ENCODE assay signal across 24 cellular contexts in genomic region chr2:40248294-40248693, GRCh38.
A peak's percentile ranks its signal among the peaks of the same experiment; 100 is the strongest.
DNase-seq lines count a peak whose midpoint lies in the region; ATAC-seq, FAIRE-seq and TF ChIP-seq lines count a peak whose summit lies in the region.
"Had no signal": no experiment of that assay in that cellular context is flagged by ENCODE, and none has a peak within 500 bp of the region (broad histone marks: within the 10 kb centered on the region; RNA-seq: fewer than 3 reads in every experiment).

No MANE protein-coding gene starts in this region.

- no peak for TF ChIP-seq POLR2A in HepG2 (IDR thresholded peaks at IDR 0.05; ENCODE audit: insufficient read depth in 1 of 2, low read depth in 2 of 2, low read length in 2 of 2)
- TF ChIP-seq POLR2A in right lobe of liver (IDR thresholded peaks at IDR 0.05), result no peak

- no TSS peak for BruUV-seq in HepG2 (replicated peaks; lab: Mats Ljungman, UMichigan)

- POLR2A ChIA-PET in HepG2 (lab: Yijun Ruan, JAX), result no interaction called here

- CTCF ChIA-PET in HepG2 (lab: Yijun Ruan, JAX; ENCODE audit: low intra/inter-chr PET ratio, low total read pairs), result no interaction called here

- intact Hi-C loops in HepG2 (cut with micrococcal nuclease; ENCODE audit: unreplicated experiment) (no loop called here), right lobe of liver (cut with DNase I) (no loop called here), mucosa of descending colon (cut with DNase I, micrococcal nuclease) (no loop called here)

- no peak overlapping the region for H3K9ac ChIP-seq in HepG2 (ENCODE audit: insufficient read depth, low read depth, low read length)
- H3K9ac ChIP-seq: BLaER1, GM23248 had no signal

- no peak for TF ChIP-seq RAD21 in HepG2 (CRISPR knock-in tag; IDR thresholded peaks at IDR 0.05)

- DNase-seq in DMS53 (lab: John Stamatoyannopoulos, UW) (peak; percentile 21), DMS53 treated with DMSO at 0.1 percent for 48 hours (lab: John Stamatoyannopoulos, UW; ENCODE audit: unreplicated experiment) (no peak), HepG2 (ENCODE audit: low spot score) (peak; percentile 5), right lobe of liver (no peak), mucosa of descending colon (no peak), NCI-H345 (lab: John Stamatoyannopoulos, UW) (no peak)
- DNase-seq in activated CD4-positive, alpha-beta T cell treated with anti-CD3 and anti-CD28 coated beads, Interleukin-2, amount 50 U/mL, for 48 hours, result no peak
- DNase-seq: Caco-2; CD4-positive, CD25-positive, alpha-beta regulatory T cell; CD8-positive, alpha-beta T cell; DMS 273 treated with DMSO at 0.1 percent for 48 hours; DND-41; GM23248; H7; HCEC 1CT had no signal

- no peaks in the 10 kb centered on the region for H3K79me2 ChIP-seq in HepG2 (ENCODE audit: insufficient read depth, low read length)

- H3K4me1 ChIP-seq in HepG2 (ENCODE audit: insufficient read depth, low read length) (no peaks in the 10 kb centered on the region), right lobe of liver (no peaks in the 10 kb centered on the region), mucosa of descending colon (ENCODE audit: low read depth) (no peaks in the 10 kb centered on the region)

- no peak overlapping the region for H2AFZ ChIP-seq in HepG2 (ENCODE audit: low read length)
- H2AFZ ChIP-seq: GM23248 had no signal

- no peak overlapping the region for H3K27ac ChIP-seq in HepG2 (ENCODE audit: extremely low read length, insufficient read depth, low read length)
- no peak overlapping the region for H3K27ac ChIP-seq in right lobe of liver
- H3K27ac ChIP-seq: 22Rv1, BLaER1, C4-2B, GM23248 had no signal

- ATAC-seq in HepG2, result peak; percentile 76
- ATAC-seq in right lobe of liver, result no peak
- peak; percentile 72 for ATAC-seq in mucosa of descending colon
- ATAC-seq in GM18498 (IDR thresholded peaks at IDR 0.05; ENCODE audit: unreplicated experiment), result no peak
- ATAC-seq: CD8-positive, alpha-beta T cell had no signal

- no peak overlapping the region for H3K4me3 ChIP-seq in HepG2 (replicated peaks in 1 of 3; ENCODE audit: insufficient read depth in 1 of 3, low read depth in 2 of 3, low read length in 3 of 3)
- no peak overlapping the region for H3K4me3 ChIP-seq in right lobe of liver
- no peak overlapping the region for H3K4me3 ChIP-seq in mucosa of descending colon
- H3K4me3 ChIP-seq: BLaER1, GM23248 had no signal

- no peak for TF ChIP-seq CTCF in HepG2 (CRISPR knock-in tag; IDR thresholded peaks at IDR 0.05)
- no peak for TF ChIP-seq CTCF in right lobe of liver (IDR thresholded peaks at IDR 0.05)
- no peak for TF ChIP-seq CTCF in mucosa of descending colon (IDR thresholded peaks at IDR 0.05)

- H3K27me3 ChIP-seq in HepG2 (ENCODE audit: control insufficient read depth in 1 of 2, insufficient read depth in 2 of 2, low read length in 2 of 2) (no peaks in the 10 kb centered on the region), right lobe of liver (no peaks in the 10 kb centered on the region)
- H3K27me3 ChIP-seq: BLaER1 had no signal

- H3K36me3 ChIP-seq in HepG2 (replicated peaks in 1 of 2; ENCODE audit: control insufficient read depth in 1 of 2, insufficient read depth in 2 of 2, low read length in 2 of 2), result no peaks in the 10 kb centered on the region
- no peaks in the 10 kb centered on the region for H3K36me3 ChIP-seq in right lobe of liver
- no peaks in the 10 kb centered on the region for H3K36me3 ChIP-seq in mucosa of descending colon (ENCODE audit: low read depth)
- H3K36me3 ChIP-seq: BLaER1 had no signal

- no peak overlapping the region for H3K4me2 ChIP-seq in HepG2 (ENCODE audit: low read depth, low read length)
- H3K4me2 ChIP-seq: BLaER1 had no signal

- 0% methylated on average over 1 of the region's 1 CpG for whole genome bisulfite sequencing in HepG2 (ENCODE audit: low lambda C conversion rate)
- WGBS in right lobe of liver (ENCODE audit: insufficient coverage, low coverage, low lambda C conversion rate, missing lambda C conversion rate), result 67% methylated on average over 1 of the region's 1 CpG

- H4K20me1 ChIP-seq in HepG2 (ENCODE audit: insufficient read depth, low read length), result no peaks in the 10 kb centered on the region
- H4K20me1 ChIP-seq: BLaER1 had no signal

- in situ Hi-C loops in HepG2 (cut with HindIII; ENCODE audit: extremely low pct_ligation_motif_present, low pct_unique_long_range_greater_than_20kb), result no loop called here

- FAIRE-seq in HepG2 (lab: Jason Lieb, UNC), result no peak
- FAIRE-seq: A204.1, G401.6, GM12892, GM19239, H1 had no signal

- H3K9me3 ChIP-seq in HepG2 (ENCODE audit: low read length) (no peaks in the 10 kb centered on the region), right lobe of liver (no peaks in the 10 kb centered on the region), mucosa of descending colon (no peaks in the 10 kb centered on the region)
- H3K9me3 ChIP-seq: BLaER1, Caco-2 had no signal

- TF ChIP-seq EP300 in HepG2 (IDR thresholded peaks at IDR 0.05; ENCODE audit: low read depth in 2 of 2, low read length in 2 of 2), result no peak
- TF ChIP-seq EP300 in HepG2 (CRISPR knock-in tag; IDR thresholded peaks at IDR 0.05; ENCODE audit: borderline replicate concordance), result no peak

TF ChIP-seq in HepG2, 621 proteins besides CTCF, POLR2A, EP300 and RAD21:
- TF ChIP-seq HNF4A (CRISPR knock-in tag; IDR thresholded peaks at IDR 0.05), result 0 out of 2 replicates have a peak, but pooled peaks have one; percentile 11
- TF ChIP-seq ONECUT2 (CRISPR knock-in tag; IDR thresholded peaks at IDR 0.05), result no peak

Comparison
In these comparisons a context has a peak if more than half of its experiments do, and no peak if none do; other contexts are left out.
1. DNase-seq: peak in DMS53 (single experiment) and HepG2 (single experiment); none in DMS53 treated with DMSO at 0.1 percent for 48 hours (single experiment), right lobe of liver (0 of 3), mucosa of descending colon (0 of 3), NCI-H345 (single experiment) and activated CD4-positive, alpha-beta T cell treated with anti-CD3 and anti-CD28 coated beads, Interleukin-2, amount 50 U/mL, for 48 hours (0 of 2).
2. ATAC-seq: peak in HepG2 (single experiment) and mucosa of descending colon (single experiment); none in right lobe of liver (0 of 4) and GM18498 (single experiment).